In the genomic region with DNA sequence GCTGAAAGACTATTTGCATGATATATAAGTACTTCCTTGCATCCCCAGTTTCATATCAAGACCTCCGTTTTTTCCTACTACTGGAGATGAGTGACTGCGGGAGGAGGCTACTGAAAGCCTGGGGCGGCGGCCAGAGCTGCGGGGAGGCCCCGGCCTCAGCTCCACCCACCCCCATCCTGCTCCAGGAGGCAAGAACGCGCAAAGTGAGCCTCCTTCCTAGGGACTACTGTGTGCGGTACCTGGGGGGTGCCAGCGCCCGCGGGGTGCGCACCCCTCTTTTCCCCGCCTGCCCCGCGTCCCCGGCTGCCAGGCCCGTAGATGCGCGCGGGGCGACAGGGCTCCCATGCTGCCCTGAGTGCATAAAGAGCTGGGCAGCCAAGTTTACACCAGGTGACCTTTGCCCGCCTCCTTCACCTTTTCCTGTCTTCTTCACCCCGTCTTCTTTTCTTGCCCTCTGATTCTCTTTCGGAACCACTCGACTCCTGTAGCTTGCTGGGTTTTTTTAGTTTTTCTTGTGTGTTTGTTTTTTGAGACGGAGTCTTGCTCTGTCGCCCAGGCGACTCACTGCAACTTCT, we compare ENCODE assay signal across 9 cellular contexts. TPM values are rescaled to one million over a fixed set of nuclear protein-coding genes. Genes with fewer than 3 reads are reported as not detected.
DNase-seq lines count a peak whose midpoint lies in the region; ATAC-seq and TF ChIP-seq lines count a peak whose summit lies in the region.
"Had no signal": no experiment of that assay in that cellular context is flagged by ENCODE, and none has a peak within 500 bp of the region (broad histone marks: within the 10 kb centered on the region; RNA-seq: fewer than 3 reads in every experiment).

No MANE protein-coding gene starts in this region.

- CTCF ChIA-PET in GM10248 (lab: Yijun Ruan, JAX) (interaction anchor here (1.5 to 2.0 kb wide), 3 partner anchors 30 to 48 kb away, joined by 4 to 5 read pairs (median 5); partner anchors contain the start of gene ATP6V1A), WTC11 (lab: Charles Lee) (interaction anchor here (0.6 to 1.7 kb wide), 3 partner anchors 47 to 213 kb away, joined by 3 to 9 read pairs (median 3); partner anchors contain the start of gene NAA50)

- no peaks in the 10 kb centered on the region for H3K9me3 Mint-ChIP-seq in WTC11

- TF ChIP-seq CTCF in GM10248 (IDR thresholded peaks at IDR 0.05; ENCODE audit: control extremely low read depth, extremely low read depth, low read depth, missing control alignments) (no peak), WTC11 (IDR thresholded peaks at IDR 0.05) (no peak)

- POLR2A ChIA-PET in GM10248 (lab: Yijun Ruan, JAX) (no interaction called here), WTC11 (lab: Charles Lee) (interaction anchor here (1.4 kb wide), 1 partner anchor 48 kb away, joined by 7 read pairs; the partner anchor contains the start of genes ATP6V1A and NAA50)

- H3K4me1 Mint-ChIP-seq in WTC11: peaks cover 13% of the 10 kb centered on the region

- no peaks in the 10 kb centered on the region for H3K9me3 ChIP-seq in skeletal muscle satellite cell (replicated peaks; ENCODE audit: low read length)

- peaks cover 21% of the 10 kb centered on the region for H3K4me1 ChIP-seq in skeletal muscle satellite cell (ENCODE audit: control insufficient read depth, insufficient read depth, low read length)

- no peaks in the 10 kb centered on the region for H3K36me3 ChIP-seq in skeletal muscle satellite cell (ENCODE audit: insufficient read depth, low read length)

- peak overlapping the region; percentile 85; the same call in 1 of the 2 replicates for H3K27ac Mint-ChIP-seq in WTC11

- peak; percentile 24 for DNase-seq in GM10248 (ENCODE audit: extremely low spot score)
- DNase-seq in WTC11 (ENCODE audit: low spot score): peak; percentile 36
- peak; percentile 30 for DNase-seq in glomerular visceral epithelial cell (ENCODE audit: extremely low spot score)
- no peak for DNase-seq in activated gamma-delta T cell treated with Interleukin-2 at 50 U/mL for 16 hours
- DNase-seq: activated gamma-delta T cell had no signal

- H3K27me3 ChIP-seq in skeletal muscle satellite cell (ENCODE audit: control insufficient read depth, insufficient read depth, low read length): no peaks in the 10 kb centered on the region

- no peak overlapping the region for H3K4me3 Mint-ChIP-seq in WTC11

- peak overlapping the region; percentile 44 for H3K4me3 ChIP-seq in skeletal muscle satellite cell (ENCODE audit: low read length)

- H3K27me3 Mint-ChIP-seq in WTC11 (ENCODE audit: low read depth): no peaks in the 10 kb centered on the region

- ATAC-seq in WTC11 (peak; percentile 1; the same call in 1 of the 2 replicates), GM21526 (IDR thresholded peaks at IDR 0.05; ENCODE audit: low FRiP score, unreplicated experiment) (no peak), HG03139 (IDR thresholded peaks at IDR 0.05; ENCODE audit: unreplicated experiment) (no peak), GM21423 (IDR thresholded peaks at IDR 0.05; ENCODE audit: unreplicated experiment) (no peak)

- H3K4me2 ChIP-seq in skeletal muscle satellite cell (ENCODE audit: low read length): peak overlapping the region; percentile 69

- H3K9ac ChIP-seq in skeletal muscle satellite cell (ENCODE audit: low read depth, low read length): no peak overlapping the region

- no peaks in the 10 kb centered on the region for H3K36me3 Mint-ChIP-seq in WTC11

TF ChIP-seq in WTC11, 78 proteins besides CTCF, POLR2A, EP300 and RAD21:
- TF ChIP-seq SP1 (CRISPR knock-in tag; conservative IDR thresholded peaks at IDR 0.05) (0 out of 2 replicates have a peak, but pooled peaks have one; percentile 3), USF2 (CRISPR knock-in tag; IDR thresholded peaks at IDR 0.05) (0 out of 2 replicates have a peak, but pooled peaks have one; percentile 13)
- TF ChIP-seq, protein P1, sequence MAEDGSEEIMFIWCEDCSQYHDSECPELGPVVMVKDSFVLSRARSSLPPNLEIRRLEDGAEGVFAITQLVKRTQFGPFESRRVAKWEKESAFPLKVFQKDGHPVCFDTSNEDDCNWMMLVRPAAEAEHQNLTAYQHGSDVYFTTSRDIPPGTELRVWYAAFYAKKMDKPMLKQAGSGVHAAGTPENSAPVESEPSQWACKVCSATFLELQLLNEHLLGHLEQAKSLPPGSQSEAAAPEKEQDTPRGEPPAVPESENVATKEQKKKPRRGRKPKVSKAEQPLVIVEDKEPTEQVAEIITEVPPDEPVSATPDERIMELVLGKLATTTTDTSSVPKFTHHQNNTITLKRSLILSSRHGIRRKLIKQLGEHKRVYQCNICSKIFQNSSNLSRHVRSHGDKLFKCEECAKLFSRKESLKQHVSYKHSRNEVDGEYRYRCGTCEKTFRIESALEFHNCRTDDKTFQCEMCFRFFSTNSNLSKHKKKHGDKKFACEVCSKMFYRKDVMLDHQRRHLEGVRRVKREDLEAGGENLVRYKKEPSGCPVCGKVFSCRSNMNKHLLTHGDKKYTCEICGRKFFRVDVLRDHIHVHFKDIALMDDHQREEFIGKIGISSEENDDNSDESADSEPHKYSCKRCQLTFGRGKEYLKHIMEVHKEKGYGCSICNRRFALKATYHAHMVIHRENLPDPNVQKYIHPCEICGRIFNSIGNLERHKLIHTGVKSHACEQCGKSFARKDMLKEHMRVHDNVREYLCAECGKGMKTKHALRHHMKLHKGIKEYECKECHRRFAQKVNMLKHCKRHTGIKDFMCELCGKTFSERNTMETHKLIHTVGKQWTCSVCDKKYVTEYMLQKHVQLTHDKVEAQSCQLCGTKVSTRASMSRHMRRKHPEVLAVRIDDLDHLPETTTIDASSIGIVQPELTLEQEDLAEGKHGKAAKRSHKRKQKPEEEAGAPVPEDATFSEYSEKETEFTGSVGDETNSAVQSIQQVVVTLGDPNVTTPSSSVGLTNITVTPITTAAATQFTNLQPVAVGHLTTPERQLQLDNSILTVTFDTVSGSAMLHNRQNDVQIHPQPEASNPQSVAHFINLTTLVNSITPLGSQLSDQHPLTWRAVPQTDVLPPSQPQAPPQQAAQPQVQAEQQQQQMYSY (CRISPR knock-in tag; IDR thresholded peaks at IDR 0.05): no peak
- TF ChIP-seq, protein P2, sequence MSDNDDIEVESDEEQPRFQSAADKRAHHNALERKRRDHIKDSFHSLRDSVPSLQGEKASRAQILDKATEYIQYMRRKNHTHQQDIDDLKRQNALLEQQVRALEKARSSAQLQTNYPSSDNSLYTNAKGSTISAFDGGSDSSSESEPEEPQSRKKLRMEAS (CRISPR knock-in tag; IDR thresholded peaks at IDR 0.05): 0 out of 2 replicates have a peak, but pooled peaks have one; percentile 26

RNA-seq across cellular contexts. Expression of gene USF3, which starts 2.5 kb away (rescaled TPM):
- total RNA-seq in WTC11 (2021): 14.8 to 16.4 TPM (median 15.9 TPM) in 3 replicates
- 5.0 and 6.1 TPM in 2 replicates for total RNA-seq in skeletal muscle satellite cell (2012; rRNA removed)

RNA-seq across cellular contexts. Expression of gene NAA50, which starts 47.1 kb away (rescaled TPM):
- total RNA-seq in WTC11 (2021): 170 to 193 TPM (median 175 TPM) in 3 replicates
- 177 and 180 TPM in 2 replicates for total RNA-seq in skeletal muscle satellite cell (2012; rRNA removed)

RNA-seq across cellular contexts. Expression of gene ATP6V1A, which starts 47.9 kb away (rescaled TPM):
- total RNA-seq in WTC11 (2021): 85.6 to 90.7 TPM (median 88.9 TPM) in 3 replicates
- 53.1 and 69.0 TPM in 2 replicates for total RNA-seq in skeletal muscle satellite cell (2012; rRNA removed)
